17 cellular contexts compared by ENCODE assay signal in the genomic region with DNA sequence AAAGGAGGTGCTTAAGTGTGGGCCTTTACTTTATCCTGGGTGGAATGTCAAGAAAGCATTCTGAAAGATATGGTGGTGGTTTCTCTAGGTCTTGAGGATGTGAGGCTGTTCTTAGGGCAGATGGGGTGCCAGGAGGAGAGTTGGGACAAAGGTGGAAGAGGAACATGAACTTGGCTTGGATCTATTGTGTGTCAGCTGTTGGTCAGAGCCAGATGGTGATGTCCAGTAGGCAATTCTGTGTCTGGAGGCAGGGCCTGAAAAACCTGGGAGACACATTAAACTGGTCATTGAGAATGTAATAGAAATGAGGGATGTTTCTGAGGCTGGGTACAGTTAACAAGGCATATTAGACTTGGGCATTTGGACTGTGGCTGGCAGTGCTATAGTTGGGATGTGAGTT. TPM values are rescaled to one million over a fixed set of nuclear protein-coding genes. Genes with fewer than 3 reads are reported as not detected.
DNase-seq lines count a peak whose midpoint lies in the region; ATAC-seq and TF ChIP-seq lines count a peak whose summit lies in the region.
"Had no signal": no experiment of that assay in that cellular context is flagged by ENCODE, and none has a peak within 500 bp of the region (broad histone marks: within the 10 kb centered on the region; RNA-seq: fewer than 3 reads in every experiment).

No MANE protein-coding gene starts in this region.

- no peaks in the 10 kb centered on the region for H3K9me3 Mint-ChIP-seq in activated naive CD8-positive, alpha-beta T cell (ENCODE audit: low read depth)
- H3K9me3 Mint-ChIP-seq in activated naive CD8-positive, alpha-beta T cell treated with anti-CD3 and anti-CD28 coated beads, Interleukin-2, amount 50 U/mL, for 24 hours = peaks cover 4% of the 10 kb centered on the region
- no peaks in the 10 kb centered on the region for H3K9me3 Mint-ChIP-seq in nephron
- H3K9me3 Mint-ChIP-seq: CD4-positive, CD25-positive, alpha-beta regulatory T cell had no signal

- peaks cover 23 to 39% of the 10 kb centered on the region in 2 donors for H3K4me1 ChIP-seq in thyroid gland

- POLR2A ChIA-PET in GM10248 (lab: Yijun Ruan, JAX) = no interaction called here

- no peaks in the 10 kb centered on the region for H3K36me3 ChIP-seq in thyroid gland
- H3K36me3 ChIP-seq: HAP-1 had no signal

- no peak for ATAC-seq in activated naive CD8-positive, alpha-beta T cell treated with anti-CD3 and anti-CD28 coated beads, Interleukin-2, amount 50 U/mL, for 24 hours
- no peak for ATAC-seq in HG02798 (IDR thresholded peaks at IDR 0.05; ENCODE audit: poor library complexity, unreplicated experiment)
- no peak for ATAC-seq in HG03521 (IDR thresholded peaks at IDR 0.05; ENCODE audit: unreplicated experiment)

- peak overlapping the region; percentile 0 for H3K27ac Mint-ChIP-seq in activated naive CD8-positive, alpha-beta T cell
- no peak overlapping the region for H3K27ac Mint-ChIP-seq in activated naive CD8-positive, alpha-beta T cell treated with anti-CD3 and anti-CD28 coated beads, Interleukin-2, amount 50 U/mL, for 24 hours
- H3K27ac Mint-ChIP-seq in nephron = peak overlapping the region; percentile 34 to 98 (median 83)
- H3K27ac Mint-ChIP-seq: B cell; CD4-positive, CD25-positive, alpha-beta regulatory T cell had no signal

- no peaks in the 10 kb centered on the region for H3K36me3 Mint-ChIP-seq in activated naive CD8-positive, alpha-beta T cell
- no peaks in the 10 kb centered on the region for H3K36me3 Mint-ChIP-seq in activated naive CD8-positive, alpha-beta T cell treated with anti-CD3 and anti-CD28 coated beads, Interleukin-2, amount 50 U/mL, for 24 hours (ENCODE audit: low read depth)
- H3K36me3 Mint-ChIP-seq in nephron (ENCODE audit: low read depth) = no peaks in the 10 kb centered on the region
- H3K36me3 Mint-ChIP-seq: CD4-positive, CD25-positive, alpha-beta regulatory T cell had no signal

- H3K27ac ChIP-seq in cingulate gyrus (ENCODE audit: low read depth, low read length) (peak overlapping the region; percentile 10), thyroid gland (peak overlapping the region; percentile 9 to 91 (median 42))
- H3K27ac ChIP-seq: 22Rv1 had no signal

- TF ChIP-seq CTCF in nephron (IDR thresholded peaks at IDR 0.05; ENCODE audit: unreplicated experiment in 3 of 3) (no peak), thyroid gland (IDR thresholded peaks at IDR 0.05) (no peak), GM10248 (IDR thresholded peaks at IDR 0.05; ENCODE audit: control extremely low read depth, extremely low read depth, low read depth, missing control alignments) (no peak)

- CTCF ChIA-PET in GM10248 (lab: Yijun Ruan, JAX) = interaction anchor here (1.2 to 2.7 kb wide), 4 partner anchors 13 to 32 kb away, joined by 3 to 12 read pairs (median 4); a partner anchor contains a TSS

- H3K4me3 ChIP-seq in thyroid gland (replicated peaks in 1 of 3) = no peak overlapping the region
- H3K4me3 ChIP-seq: HAP-1 had no signal

- peaks cover 10% of the 10 kb centered on the region for H3K4me1 Mint-ChIP-seq in activated naive CD8-positive, alpha-beta T cell (ENCODE audit: low read depth)
- H3K4me1 Mint-ChIP-seq in activated naive CD8-positive, alpha-beta T cell treated with anti-CD3 and anti-CD28 coated beads, Interleukin-2, amount 50 U/mL, for 24 hours = peaks cover 14% of the 10 kb centered on the region
- H3K4me1 Mint-ChIP-seq in nephron = peaks cover 60% of the 10 kb centered on the region

- no peak overlapping the region for H3K4me3 Mint-ChIP-seq in activated naive CD8-positive, alpha-beta T cell
- H3K4me3 Mint-ChIP-seq in activated naive CD8-positive, alpha-beta T cell treated with anti-CD3 and anti-CD28 coated beads, Interleukin-2, amount 50 U/mL, for 24 hours = no peak overlapping the region
- peak overlapping the region in 1 of 3 experiments; percentile 37 for H3K4me3 Mint-ChIP-seq in nephron
- H3K4me3 Mint-ChIP-seq: B cell had no signal

- TF ChIP-seq POLR2A in thyroid gland (IDR thresholded peaks at IDR 0.05) = no peak

- H3K9me3 ChIP-seq in thyroid gland = no peaks in the 10 kb centered on the region
- H3K9me3 ChIP-seq: HAP-1 had no signal

- intact Hi-C loops in thyroid gland (cut with DNase I) = loop anchor here (5.0 kb wide), 2 partner anchors 47 to 132 kb away; a partner anchor contains a TSS

- peaks cover 5% of the 10 kb centered on the region for H3K27me3 Mint-ChIP-seq in activated naive CD8-positive, alpha-beta T cell
- H3K27me3 Mint-ChIP-seq in activated naive CD8-positive, alpha-beta T cell treated with anti-CD3 and anti-CD28 coated beads, Interleukin-2, amount 50 U/mL, for 24 hours = peaks cover 5% of the 10 kb centered on the region
- peaks cover 3% of the 10 kb centered on the region for H3K27me3 Mint-ChIP-seq in nephron (ENCODE audit: low read depth)

- DNase-seq in activated naive CD8-positive, alpha-beta T cell treated with anti-CD3 and anti-CD28 coated beads, Interleukin-2, amount 50 U/mL, for 24 hours = no peak
- DNase-seq in thyroid gland = no peak
- DNase-seq in GM10248 (ENCODE audit: extremely low spot score) = no peak
- DNase-seq: CD4-positive, CD25-positive, alpha-beta regulatory T cell; KG1; NCI-H1092; NCI-H146; NCI-H2081; NCI-H774 had no signal

- no peaks in the 10 kb centered on the region for H3K27me3 ChIP-seq in thyroid gland

RNA-seq across cellular contexts. Expression of a gene that starts 32.6 kb away (rescaled TPM):
- total RNA-seq in thyroid gland = 10 to 100 TPM in 1 of 4 donors, 1 to 10 TPM in 3; 6.0 to 15.5 (median 6.7) TPM

RNA-seq across cellular contexts. Expression of a gene that starts 48.0 kb away (rescaled TPM):
- total RNA-seq in thyroid gland = 10 to 100 TPM; 39.4 to 59.4 (median 49.9) TPM
